In the genomic region with DNA sequence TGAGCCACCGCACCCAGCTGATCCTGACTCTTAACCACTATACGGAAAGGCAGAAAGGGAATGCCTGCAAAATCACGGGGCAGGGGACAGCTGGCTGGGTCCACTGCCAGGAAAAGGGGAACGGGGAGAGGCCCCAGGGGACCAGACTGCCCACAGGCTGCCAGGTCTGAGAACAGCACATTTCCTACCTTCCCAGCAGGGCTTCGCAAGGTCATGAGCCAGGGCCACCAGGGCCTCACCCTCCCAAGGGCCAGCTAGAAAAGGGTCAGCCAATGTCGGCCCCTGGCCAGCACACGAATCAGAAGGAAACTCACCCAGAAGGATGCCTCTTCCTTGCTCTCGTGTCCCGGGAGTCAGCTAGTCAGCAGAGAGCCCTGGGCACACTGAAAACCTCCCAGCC, we compare ENCODE assay signal across 1 cellular context.
TF ChIP-seq lines count a peak whose summit lies in the region.

No MANE protein-coding gene starts in this region.

TF ChIP-seq in H1, 55 proteins besides CTCF, POLR2A, EP300 and RAD21:
- TF ChIP-seq, protein P1, sequence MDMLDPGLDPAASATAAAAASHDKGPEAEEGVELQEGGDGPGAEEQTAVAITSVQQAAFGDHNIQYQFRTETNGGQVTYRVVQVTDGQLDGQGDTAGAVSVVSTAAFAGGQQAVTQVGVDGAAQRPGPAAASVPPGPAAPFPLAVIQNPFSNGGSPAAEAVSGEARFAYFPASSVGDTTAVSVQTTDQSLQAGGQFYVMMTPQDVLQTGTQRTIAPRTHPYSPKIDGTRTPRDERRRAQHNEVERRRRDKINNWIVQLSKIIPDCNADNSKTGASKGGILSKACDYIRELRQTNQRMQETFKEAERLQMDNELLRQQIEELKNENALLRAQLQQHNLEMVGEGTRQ (IDR thresholded peaks at IDR 0.05; ENCODE audit: low read length) = no peak
- TF ChIP-seq KDM1A (IDR thresholded peaks at IDR 0.05; ENCODE audit: borderline replicate concordance, low read length) (no peak), SUZ12 (IDR thresholded peaks at IDR 0.05; ENCODE audit: low read length) (no peak), KDM4A (IDR thresholded peaks at IDR 0.05; ENCODE audit: low read depth, low read length, severe bottlenecking) (no peak), POLR2AphosphoS5 (IDR thresholded peaks at IDR 0.05; ENCODE audit: low read depth, low read length) (no peak), SRF (IDR thresholded peaks at IDR 0.05; ENCODE audit: low read depth, low read length) (no peak), CBX5 (IDR thresholded peaks at IDR 0.05; ENCODE audit: low read depth, low read length) (no peak), RXRA (IDR thresholded peaks at IDR 0.05; ENCODE audit: insufficient read depth, low read depth, low read length) (no peak), FOSL1 (IDR thresholded peaks at IDR 0.05; ENCODE audit: insufficient read depth, low read depth, low read length) (no peak), CEBPB (IDR thresholded peaks at IDR 0.05; ENCODE audit: low read depth, low read length) (no peak), EGR1 (IDR thresholded peaks at IDR 0.05; ENCODE audit: borderline replicate concordance, low read depth, low read length) (no peak), CHD2 (IDR thresholded peaks at IDR 0.05; ENCODE audit: low read length) (no peak), SAP30 (IDR thresholded peaks at IDR 0.05; ENCODE audit: insufficient read depth, insufficient replicate concordance, low read length) (no peak), TAF1 (IDR thresholded peaks at IDR 0.05; ENCODE audit: low read depth, low read length) (no peak), RFX5 (IDR thresholded peaks at IDR 0.05; ENCODE audit: borderline replicate concordance, low read depth, low read length) (no peak), RNF2 (IDR thresholded peaks at IDR 0.05; ENCODE audit: borderline replicate concordance, low read depth, low read length, missing control alignments, poor library complexity, severe bottlenecking) (no peak), TCF12 (IDR thresholded peaks at IDR 0.05; ENCODE audit: low read depth, low read length) (no peak)
- TF ChIP-seq, protein P2, sequence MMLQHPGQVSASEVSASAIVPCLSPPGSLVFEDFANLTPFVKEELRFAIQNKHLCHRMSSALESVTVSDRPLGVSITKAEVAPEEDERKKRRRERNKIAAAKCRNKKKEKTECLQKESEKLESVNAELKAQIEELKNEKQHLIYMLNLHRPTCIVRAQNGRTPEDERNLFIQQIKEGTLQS (IDR thresholded peaks at IDR 0.05; ENCODE audit: insufficient read depth, low read depth, low read length) = no peak
- TF ChIP-seq, protein P3, sequence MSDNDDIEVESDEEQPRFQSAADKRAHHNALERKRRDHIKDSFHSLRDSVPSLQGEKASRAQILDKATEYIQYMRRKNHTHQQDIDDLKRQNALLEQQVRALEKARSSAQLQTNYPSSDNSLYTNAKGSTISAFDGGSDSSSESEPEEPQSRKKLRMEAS (IDR thresholded peaks at IDR 0.05) = no peak
TF ChIP-seq in H1: peak in this region for 0.
